In the genomic region with DNA sequence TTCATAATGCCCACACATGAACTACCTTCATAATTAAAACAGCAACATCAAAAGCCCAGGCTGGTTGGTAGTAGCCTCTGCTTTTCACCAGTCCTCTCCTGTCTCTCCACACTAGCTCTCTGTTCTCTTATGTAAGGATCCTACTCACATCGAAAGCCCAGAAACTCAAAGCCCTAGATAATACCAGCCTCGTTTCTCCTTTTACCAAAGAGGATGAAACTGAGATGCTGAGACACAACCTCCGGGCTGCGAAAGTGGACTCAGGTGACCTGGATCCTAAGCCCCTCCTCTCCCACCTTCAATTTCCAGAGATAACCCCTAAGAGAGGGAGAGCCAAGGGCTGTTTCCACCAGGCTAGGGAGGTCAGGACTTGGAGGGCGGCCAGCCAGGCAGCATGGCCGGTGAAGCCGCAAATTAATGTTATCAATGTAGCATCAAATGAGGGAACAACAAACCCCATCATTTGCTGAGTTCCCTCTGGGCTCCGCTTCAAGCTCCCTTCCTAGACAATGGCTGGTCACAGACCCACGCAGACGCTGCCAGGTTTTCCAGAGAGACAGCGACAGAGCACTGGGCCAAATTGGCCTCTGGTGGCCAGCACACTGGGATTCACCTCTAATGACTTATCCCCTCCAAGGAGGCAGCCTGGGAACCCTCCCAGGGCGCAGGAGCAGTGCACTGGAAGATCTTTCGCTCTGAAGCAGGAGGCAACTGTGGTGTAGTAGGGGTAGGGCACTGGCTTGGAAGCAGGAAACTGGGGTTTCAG, we compare ENCODE assay signal across 1 cellular context.
TF ChIP-seq lines count a peak whose summit lies in the region.

No MANE protein-coding gene starts in this region.

TF ChIP-seq in WTC11, 78 proteins besides CTCF, POLR2A, EP300 and RAD21 (continued from another document):
- TF ChIP-seq, protein P1, sequence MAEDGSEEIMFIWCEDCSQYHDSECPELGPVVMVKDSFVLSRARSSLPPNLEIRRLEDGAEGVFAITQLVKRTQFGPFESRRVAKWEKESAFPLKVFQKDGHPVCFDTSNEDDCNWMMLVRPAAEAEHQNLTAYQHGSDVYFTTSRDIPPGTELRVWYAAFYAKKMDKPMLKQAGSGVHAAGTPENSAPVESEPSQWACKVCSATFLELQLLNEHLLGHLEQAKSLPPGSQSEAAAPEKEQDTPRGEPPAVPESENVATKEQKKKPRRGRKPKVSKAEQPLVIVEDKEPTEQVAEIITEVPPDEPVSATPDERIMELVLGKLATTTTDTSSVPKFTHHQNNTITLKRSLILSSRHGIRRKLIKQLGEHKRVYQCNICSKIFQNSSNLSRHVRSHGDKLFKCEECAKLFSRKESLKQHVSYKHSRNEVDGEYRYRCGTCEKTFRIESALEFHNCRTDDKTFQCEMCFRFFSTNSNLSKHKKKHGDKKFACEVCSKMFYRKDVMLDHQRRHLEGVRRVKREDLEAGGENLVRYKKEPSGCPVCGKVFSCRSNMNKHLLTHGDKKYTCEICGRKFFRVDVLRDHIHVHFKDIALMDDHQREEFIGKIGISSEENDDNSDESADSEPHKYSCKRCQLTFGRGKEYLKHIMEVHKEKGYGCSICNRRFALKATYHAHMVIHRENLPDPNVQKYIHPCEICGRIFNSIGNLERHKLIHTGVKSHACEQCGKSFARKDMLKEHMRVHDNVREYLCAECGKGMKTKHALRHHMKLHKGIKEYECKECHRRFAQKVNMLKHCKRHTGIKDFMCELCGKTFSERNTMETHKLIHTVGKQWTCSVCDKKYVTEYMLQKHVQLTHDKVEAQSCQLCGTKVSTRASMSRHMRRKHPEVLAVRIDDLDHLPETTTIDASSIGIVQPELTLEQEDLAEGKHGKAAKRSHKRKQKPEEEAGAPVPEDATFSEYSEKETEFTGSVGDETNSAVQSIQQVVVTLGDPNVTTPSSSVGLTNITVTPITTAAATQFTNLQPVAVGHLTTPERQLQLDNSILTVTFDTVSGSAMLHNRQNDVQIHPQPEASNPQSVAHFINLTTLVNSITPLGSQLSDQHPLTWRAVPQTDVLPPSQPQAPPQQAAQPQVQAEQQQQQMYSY (CRISPR knock-in tag; IDR thresholded peaks at IDR 0.05) = peak; percentile 76
- TF ChIP-seq ELF4 (CRISPR knock-in tag; IDR thresholded peaks at IDR 0.05; ENCODE audit: low read depth) = no peak
